1 cellular context compared by ENCODE assay signal in the genomic region with DNA sequence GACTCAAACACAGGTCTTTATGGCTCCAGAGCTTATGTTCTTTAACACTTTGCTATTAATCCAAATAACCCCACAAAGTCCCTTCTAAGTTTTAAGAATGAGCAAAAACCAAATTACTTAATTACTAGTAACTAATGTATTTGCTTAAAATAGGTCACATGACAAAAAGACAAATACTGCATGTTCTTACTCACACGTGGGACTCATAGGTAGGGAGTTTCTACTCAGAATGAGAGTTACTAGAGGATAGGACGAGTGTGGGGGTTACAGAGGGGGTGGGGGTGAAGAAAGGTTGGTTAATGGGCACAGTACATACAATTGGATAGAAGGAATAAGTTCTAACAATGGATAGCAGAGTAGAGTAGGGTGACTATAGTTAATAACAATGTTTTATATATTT.
TF ChIP-seq lines count a peak whose summit lies in the region.

No MANE protein-coding gene starts in this region.

TF ChIP-seq in K562, 482 proteins besides CTCF, POLR2A, EP300 and RAD21:
- TF ChIP-seq, protein P1, sequence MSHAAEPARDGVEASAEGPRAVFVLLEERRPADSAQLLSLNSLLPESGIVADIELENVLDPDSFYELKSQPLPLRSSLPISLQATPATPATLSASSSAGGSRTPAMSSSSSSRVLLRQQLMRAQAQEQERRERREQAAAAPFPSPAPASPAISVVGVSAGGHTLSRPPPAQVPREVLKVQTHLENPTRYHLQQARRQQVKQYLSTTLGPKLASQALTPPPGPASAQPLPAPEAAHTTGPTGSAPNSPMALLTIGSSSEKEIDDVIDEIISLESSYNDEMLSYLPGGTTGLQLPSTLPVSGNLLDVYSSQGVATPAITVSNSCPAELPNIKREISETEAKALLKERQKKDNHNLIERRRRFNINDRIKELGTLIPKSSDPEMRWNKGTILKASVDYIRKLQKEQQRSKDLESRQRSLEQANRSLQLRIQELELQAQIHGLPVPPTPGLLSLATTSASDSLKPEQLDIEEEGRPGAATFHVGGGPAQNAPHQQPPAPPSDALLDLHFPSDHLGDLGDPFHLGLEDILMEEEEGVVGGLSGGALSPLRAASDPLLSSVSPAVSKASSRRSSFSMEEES (CRISPR knock-in tag; IDR thresholded peaks at IDR 0.05): peak; percentile 47; the same call in 1 of the 2 replicates
- TF ChIP-seq MYNN (IDR thresholded peaks at IDR 0.05) (no peak), MYNN (CRISPR knock-in tag; IDR thresholded peaks at IDR 0.05) (no peak)
